ENCODE assay signal across 19 cellular contexts in the genomic region with DNA sequence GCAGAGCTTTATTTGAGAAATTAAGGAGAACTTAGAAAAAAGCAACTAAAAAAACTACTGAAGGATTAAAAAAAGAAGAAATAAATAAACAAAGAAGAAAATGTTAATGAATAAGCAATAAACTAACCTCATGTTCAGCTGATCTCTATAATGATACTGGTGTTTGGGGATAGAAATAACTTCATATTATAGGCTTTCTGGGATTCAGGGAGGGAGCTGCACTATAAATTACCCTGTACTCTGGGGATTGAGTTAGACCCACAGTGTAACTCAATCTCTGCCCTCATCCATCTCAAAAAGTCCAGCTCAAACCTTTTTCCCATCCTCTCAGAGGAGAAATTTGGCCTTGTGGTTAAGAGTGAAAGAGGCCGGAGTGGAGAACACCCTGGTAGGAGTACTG. TPM values are rescaled to one million over a fixed set of nuclear protein-coding genes. Genes with fewer than 3 reads are reported as not detected.
DNase-seq lines count a peak whose midpoint lies in the region; ATAC-seq and TF ChIP-seq lines count a peak whose summit lies in the region.
"Had no signal": no experiment of that assay in that cellular context is flagged by ENCODE, and none has a peak within 500 bp of the region (broad histone marks: within the 10 kb centered on the region; RNA-seq: fewer than 3 reads in every experiment).

No MANE protein-coding gene starts in this region.

- ATAC-seq in omental fat pad (ENCODE audit: low FRiP score): no peak
- ATAC-seq: CD8-positive, alpha-beta T cell had no signal

- H3K27ac Mint-ChIP-seq in chondrocyte (ENCODE audit: unreplicated experiment): peak overlapping the region; percentile 71
- H3K27ac Mint-ChIP-seq: B cell; CD8-positive, alpha-beta T cell; IgD-negative memory B cell had no signal

- H3K79me1 ChIP-seq in mesendoderm (ENCODE audit: low read length): no peaks in the 10 kb centered on the region
- H3K79me1 ChIP-seq in neuronal stem cell (ENCODE audit: low read depth, low read length): no peaks in the 10 kb centered on the region

- no peak overlapping the region for H3K4me3 Mint-ChIP-seq in chondrocyte (ENCODE audit: unreplicated experiment)
- H3K4me3 Mint-ChIP-seq: B cell; CD8-positive, alpha-beta T cell; IgD-negative memory B cell had no signal

- no peak overlapping the region for H4K91ac ChIP-seq in neuronal stem cell (ENCODE audit: low read depth, low read length, poor library complexity)

- H3K36me3 ChIP-seq in HEK293 (ENCODE audit: control insufficient read depth in 2 of 2, insufficient read depth in 1 of 2, low read length in 2 of 2): no peaks in the 10 kb centered on the region
- H3K36me3 ChIP-seq in mesendoderm (ENCODE audit: control insufficient read depth, insufficient read depth, low read length): no peaks in the 10 kb centered on the region
- no peaks in the 10 kb centered on the region for H3K36me3 ChIP-seq in thyroid gland
- no peaks in the 10 kb centered on the region for H3K36me3 ChIP-seq in esophagus muscularis mucosa
- no peaks in the 10 kb centered on the region for H3K36me3 ChIP-seq in neuronal stem cell (replicated peaks in 1 of 2; ENCODE audit: control insufficient read depth in 2 of 2, insufficient read depth in 2 of 2, low read length in 2 of 2)
- H3K36me3 ChIP-seq: BLaER1 treated with 17β-estradiol and CSF1 and Interleukin-3, amounts not matched to agents 10 nM and 100 nM had no signal

- TF ChIP-seq POLR2A in thyroid gland (IDR thresholded peaks at IDR 0.05) (no peak), esophagus muscularis mucosa (IDR thresholded peaks at IDR 0.05; ENCODE audit: low read depth) (no peak)

- no peak overlapping the region for H4K5ac ChIP-seq in mesendoderm (ENCODE audit: low read length)

- H3K9ac ChIP-seq in mesendoderm (ENCODE audit: low read length): no peak overlapping the region
- H3K9ac ChIP-seq in neuronal stem cell (ENCODE audit: low read depth, low read length, poor library complexity): no peak overlapping the region
- H3K9ac ChIP-seq: BLaER1 treated with 17β-estradiol and CSF1 and Interleukin-3, amounts not matched to agents 10 nM and 100 nM; GM23248 had no signal

- no peak overlapping the region for H3K4me2 ChIP-seq in mesendoderm (ENCODE audit: low read length)
- no peak overlapping the region for H3K4me2 ChIP-seq in neuronal stem cell (ENCODE audit: insufficient read depth, low read length, poor library complexity, severe bottlenecking)
- H3K4me2 ChIP-seq: BLaER1 treated with 17β-estradiol and CSF1 and Interleukin-3, amounts not matched to agents 10 nM and 100 nM had no signal

- H3K9me3 Mint-ChIP-seq in chondrocyte (ENCODE audit: low read depth): no peaks in the 10 kb centered on the region
- H3K9me3 Mint-ChIP-seq: CD8-positive, alpha-beta T cell; IgD-negative memory B cell had no signal

- H3K27ac ChIP-seq in HEK293 (ENCODE audit: extremely low read depth, low read depth, low read length) (no peak overlapping the region), mesendoderm (ENCODE audit: low read depth, low read length) (no peak overlapping the region), thyroid gland (peak overlapping the region; percentile 81 to 89 (median 87)), esophagus muscularis mucosa (replicated peaks in 1 of 4) (no peak overlapping the region), neuronal stem cell (replicated peaks; ENCODE audit: low read length) (no peak overlapping the region)
- H3K27ac ChIP-seq: BLaER1 treated with 17β-estradiol and CSF1 and Interleukin-3, amounts not matched to agents 10 nM and 100 nM had no signal

- no peak overlapping the region for H3K14ac ChIP-seq in neuronal stem cell (ENCODE audit: low read length)

- H3K36me3 Mint-ChIP-seq in chondrocyte (ENCODE audit: low read depth): peaks cover 1% of the 10 kb centered on the region
- H3K36me3 Mint-ChIP-seq: CD8-positive, alpha-beta T cell; IgD-negative memory B cell had no signal

- H2BK120ac ChIP-seq in mesendoderm (ENCODE audit: low read depth, low read length): peak overlapping the region; percentile 45
- H2BK120ac ChIP-seq in neuronal stem cell (ENCODE audit: low read depth, low read length): no peak overlapping the region

- no peak overlapping the region for H2AFZ ChIP-seq in neuronal stem cell (ENCODE audit: low read length)
- H2AFZ ChIP-seq: GM23248 had no signal

- H3K4me3 ChIP-seq in HEK293 (ENCODE audit: low read depth, low read length): no peak overlapping the region
- no peak overlapping the region for H3K4me3 ChIP-seq in mesendoderm (ENCODE audit: low read length)
- no peak overlapping the region for H3K4me3 ChIP-seq in thyroid gland (replicated peaks in 1 of 3)
- H3K4me3 ChIP-seq in esophagus muscularis mucosa: no peak overlapping the region
- H3K4me3 ChIP-seq in neuronal stem cell (ENCODE audit: low read length in 2 of 2): no peak overlapping the region
- H3K4me3 ChIP-seq: BLaER1 treated with 17β-estradiol and CSF1 and Interleukin-3, amounts not matched to agents 10 nM and 100 nM; GM23248 had no signal

- H3K18ac ChIP-seq in mesendoderm (ENCODE audit: low read length): no peak overlapping the region
- H3K18ac ChIP-seq in neuronal stem cell (ENCODE audit: low read length): no peak overlapping the region

- POLR2A ChIA-PET in HEK293 (lab: Yijun Ruan, JAX): no interaction called here

- no peaks in the 10 kb centered on the region for H3K27me3 Mint-ChIP-seq in chondrocyte (ENCODE audit: low read depth)

- no peak overlapping the region for H2BK5ac ChIP-seq in mesendoderm (ENCODE audit: low read length)
- H2BK5ac ChIP-seq in neuronal stem cell (ENCODE audit: low read length): no peak overlapping the region

- no peaks in the 10 kb centered on the region for H3K27me3 ChIP-seq in mesendoderm (ENCODE audit: insufficient read depth, low read length, poor library complexity)
- H3K27me3 ChIP-seq in thyroid gland: no peaks in the 10 kb centered on the region
- H3K27me3 ChIP-seq in esophagus muscularis mucosa: no peaks in the 10 kb centered on the region
- no peaks in the 10 kb centered on the region for H3K27me3 ChIP-seq in neuronal stem cell (ENCODE audit: control insufficient read depth in 3 of 3, insufficient read depth in 3 of 3, low read depth in 1 of 3, low read length in 3 of 3)
- H3K27me3 ChIP-seq: BLaER1 treated with 17β-estradiol and CSF1 and Interleukin-3, amounts not matched to agents 10 nM and 100 nM had no signal

- TF ChIP-seq EP300 in esophagus muscularis mucosa (IDR thresholded peaks at IDR 0.05): no peak

- no peaks in the 10 kb centered on the region for H3K9me3 ChIP-seq in HEK293 (ENCODE audit: control insufficient read depth, insufficient read depth, low read depth, low read length)
- H3K9me3 ChIP-seq in thyroid gland: no peaks in the 10 kb centered on the region
- no peaks in the 10 kb centered on the region for H3K9me3 ChIP-seq in esophagus muscularis mucosa
- H3K9me3 ChIP-seq in neuronal stem cell (replicated peaks in 1 of 2; ENCODE audit: control insufficient read depth in 2 of 2, insufficient read depth in 1 of 2, low read depth in 1 of 2, low read length in 2 of 2): no peaks in the 10 kb centered on the region
- H3K9me3 ChIP-seq: BLaER1 treated with 17β-estradiol and CSF1 and Interleukin-3, amounts not matched to agents 10 nM and 100 nM had no signal

- H2AK5ac ChIP-seq in mesendoderm (ENCODE audit: low read length) (no peak overlapping the region), neuronal stem cell (ENCODE audit: low read depth, low read length) (no peak overlapping the region)

- no peak overlapping the region for H3K56ac ChIP-seq in mesendoderm (ENCODE audit: low read length)

- H2BK15ac ChIP-seq in mesendoderm (replicated peaks; ENCODE audit: low read depth) (no peak overlapping the region), neuronal stem cell (ENCODE audit: low read length) (no peak overlapping the region)

- no peak overlapping the region for H2BK12ac ChIP-seq in neuronal stem cell (ENCODE audit: low read length)

- no peak for TF ChIP-seq CTCF in HEK293 (tag by site-specific recombination; IDR thresholded peaks at IDR 0.05)
- no peak for TF ChIP-seq CTCF in chondrocyte (IDR thresholded peaks at IDR 0.05)
- TF ChIP-seq CTCF in thyroid gland (IDR thresholded peaks at IDR 0.05): no peak
- no peak for TF ChIP-seq CTCF in esophagus muscularis mucosa (IDR thresholded peaks at IDR 0.05)
- no peak for TF ChIP-seq CTCF in omental fat pad (IDR thresholded peaks at IDR 0.05)

- no CpG with 5 or more reads among the region's 1 CpG for WGBS in mesendoderm (ENCODE audit: extremely low coverage, insufficient coverage, low lambda C conversion rate)
- 88 to 100% methylated on average over 1 of the region's 1 CpG for WGBS in thyroid gland, 2 donors
- 94% methylated on average over 1 of the region's 1 CpG for WGBS in esophagus muscularis mucosa
- no CpG with 5 or more reads among the region's 1 CpG for WGBS in neuronal stem cell (ENCODE audit: extremely low coverage in 2 of 2, insufficient read length in 2 of 2, insufficient replicate concordance in 1 of 2), 2 donors

- CTCF ChIA-PET in HEK293 (lab: Yijun Ruan, JAX): interaction anchor here (0.7 kb wide), 1 partner anchor 309 kb away, joined by 6 read pairs; no protein-coding TSS in a partner anchor

- H3K4me1 ChIP-seq in HEK293 (ENCODE audit: control insufficient read depth, insufficient read depth, low read length) (0 out of 2 replicates have a peak, but pooled peaks cover 6% of the 10 kb centered on the region), mesendoderm (ENCODE audit: control insufficient read depth, low read depth, low read length) (peaks cover 2% of the 10 kb centered on the region), thyroid gland (peaks cover 35 to 46% of the 10 kb centered on the region in 2 donors), esophagus muscularis mucosa (peaks cover 17 to 44% (median 31%) of the 10 kb centered on the region in 4 donors), neuronal stem cell (ENCODE audit: control insufficient read depth in 2 of 2, insufficient read depth in 1 of 2, low read depth in 1 of 2, low read length in 2 of 2) (peaks cover 3 to 12% of the 10 kb centered on the region in 2 donors)
- H3K4me1 ChIP-seq: BLaER1 treated with 17β-estradiol and CSF1 and Interleukin-3, amounts not matched to agents 10 nM and 100 nM had no signal

- intact Hi-C loops in thyroid gland (cut with DNase I): no loop called here
- intact Hi-C loops in esophagus muscularis mucosa (cut with DNase I): no loop called here

- no peaks in the 10 kb centered on the region for H3K79me2 ChIP-seq in mesendoderm (ENCODE audit: control insufficient read depth, insufficient read depth, low read length)

- H4K8ac ChIP-seq in mesendoderm (ENCODE audit: low read depth, low read length): no peak overlapping the region
- no peak overlapping the region for H4K8ac ChIP-seq in neuronal stem cell (ENCODE audit: low read depth, low read length)

- H3K23ac ChIP-seq in mesendoderm (ENCODE audit: low read length) (no peak overlapping the region), neuronal stem cell (ENCODE audit: low read depth, low read length, poor library complexity) (no peak overlapping the region)

- H3K4ac ChIP-seq in mesendoderm (ENCODE audit: low read depth, low read length) (no peak overlapping the region), neuronal stem cell (ENCODE audit: low read length) (no peak overlapping the region)

- peaks cover 95% of the 10 kb centered on the region for H3K4me1 Mint-ChIP-seq in chondrocyte (ENCODE audit: low read depth)
- H3K4me1 Mint-ChIP-seq: B cell, IgD-negative memory B cell had no signal

- no peak for DNase-seq in chondrocyte (ENCODE audit: low spot score)
- DNase-seq in mesendoderm: no peak
- DNase-seq in thyroid gland: no peak
- no peak for DNase-seq in NCI-H774 (lab: John Stamatoyannopoulos, UW)
- DNase-seq in esophagus muscularis mucosa (ENCODE audit: extremely low spot score): no peak
- no peak for DNase-seq in omental fat pad (ENCODE audit: low spot score)
- no peak for DNase-seq in neuronal stem cell (ENCODE audit: low spot score)
- DNase-seq: CD8-positive, alpha-beta T cell; DMS 273 treated with DMSO at 0.1 percent for 48 hours; DMS53; DND-41; EL; GM23248; HCEC 1CT; KBM-7 had no signal

RNA-seq across cellular contexts. Expression of a gene that starts 33.8 kb away (rescaled TPM):
- total RNA-seq in chondrocyte: 523 to 556 TPM (median 539 TPM) in 3 replicates
- polyA plus RNA-seq in mesendoderm (2013, experiment 1 of 2): 188 TPM
- 199 TPM for polyA plus RNA-seq in mesendoderm (2013, experiment 2 of 2)
- total RNA-seq in thyroid gland: 10 to 100 TPM; 20.6 to 63.4 (median 47.6) TPM
- 100 to 1,000 TPM in 1 of 4 donors, 10 to 100 TPM in 3; 65.4 to 157 (median 75.9) TPM for total RNA-seq in esophagus muscularis mucosa
- 100 to 1,000 TPM; 125 to 195 (median 175) TPM for total RNA-seq in omental fat pad
- 66.8 TPM for polyA plus RNA-seq in neuronal stem cell (2013, experiment 1 of 2)
- 66.8 TPM for polyA plus RNA-seq in neuronal stem cell (2013, experiment 2 of 2)
- total RNA-seq: B cell; CD8-positive, alpha-beta T cell had no signal
- polyA plus RNA-seq: IgD-negative memory B cell had no signal

Comparison
In these comparisons a context has a peak if more than half of its experiments do, and no peak if none do; other contexts are left out.
1. H3K27ac ChIP-seq: peak in thyroid gland (3 of 3); none in HEK293 (single experiment), mesendoderm (single experiment), esophagus muscularis mucosa (0 of 4) and neuronal stem cell (single experiment).